In genomic region chr19:53865918-53866696, GRCh38 we compare ENCODE assay signal across 8 cellular contexts. TPM values are rescaled to one million over a fixed set of nuclear protein-coding genes. Genes with fewer than 3 reads are reported as not detected.
DNase-seq lines count a peak whose midpoint lies in the region; ATAC-seq, FAIRE-seq and TF ChIP-seq lines count a peak whose summit lies in the region.

No MANE protein-coding gene starts in this region.

- H3K36me3 ChIP-seq in Loucy (ENCODE audit: insufficient read depth, low read length) (no peaks in the 10 kb centered on the region), H1 (ENCODE audit: control insufficient read depth in 2 of 4, insufficient read depth in 4 of 4, low read length in 3 of 4) (no peaks in the 10 kb centered on the region; a peak in 1 of 8 replicates), lung (ENCODE audit: control insufficient read depth in 2 of 2, insufficient read depth in 2 of 2, low read length in 2 of 2) (no peaks in the 10 kb centered on the region)

- peak; percentile 78 to 82 for TF ChIP-seq POLR2A in H1 (IDR thresholded peaks at IDR 0.05; ENCODE audit: control extremely low read depth in 1 of 2, low read depth in 2 of 2, low read length in 2 of 2)

- H2BK20ac ChIP-seq in H1 (ENCODE audit: low read length), result 0 out of 2 replicates have a peak overlapping the region, but pooled peaks have one; percentile 32

- H4K20me1 ChIP-seq in Loucy (ENCODE audit: insufficient read depth, low read length, poor library complexity, severe bottlenecking), result peaks cover 29% of the 10 kb centered on the region
- H4K20me1 ChIP-seq in H1 (replicated peaks in 1 of 2; ENCODE audit: control insufficient read depth in 1 of 2, insufficient read depth in 2 of 2, low read length in 2 of 2), result peaks cover under 1 to 4% of the 10 kb centered on the region in 2 experiments

- H3K4me1 Mint-ChIP-seq in activated CD8-positive, alpha-beta T cell treated with anti-CD3 and anti-CD28 coated beads for 36 hours (ENCODE audit: low read depth), result peaks cover 19% of the 10 kb centered on the region

- H2BK120ac ChIP-seq in H1 (replicated peaks; ENCODE audit: low read depth, low read length), result peak overlapping the region; percentile 80

- peaks cover 6% of the 10 kb centered on the region for H3K36me3 Mint-ChIP-seq in activated CD8-positive, alpha-beta T cell treated with anti-CD3 and anti-CD28 coated beads for 36 hours (ENCODE audit: low read depth)

- peak overlapping the region; percentile 92 for H3K4me3 Mint-ChIP-seq in activated CD8-positive, alpha-beta T cell treated with anti-CD3 and anti-CD28 coated beads for 36 hours

- H3K4me2 ChIP-seq in Loucy (ENCODE audit: low read depth, low read length, poor library complexity, severe bottlenecking) (peak overlapping the region; percentile 90), H1 (ENCODE audit: insufficient read depth in 1 of 2, low read depth in 2 of 2, low read length in 2 of 2) (peak overlapping the region; percentile 69 to 87)

- H3K4me1 ChIP-seq in Loucy (ENCODE audit: insufficient read depth, low read length, poor library complexity, severe bottlenecking) (peaks cover 34% of the 10 kb centered on the region), H1 (replicated peaks in 1 of 4; ENCODE audit: control insufficient read depth in 3 of 4, insufficient read depth in 4 of 4, low read length in 3 of 4) (peaks cover 0 to 13% (median 8%) of the 10 kb centered on the region in 4 experiments; a peak in 6 of 7 replicates), lung (ENCODE audit: control insufficient read depth in 2 of 2, insufficient read depth in 2 of 2, low read length in 2 of 2) (peaks cover 0 to 13% of the 10 kb centered on the region in 2 donors)

- peak overlapping the region; percentile 99 for H2BK12ac ChIP-seq in H1 (ENCODE audit: low read depth, low read length)

- H3F3A ChIP-seq in Loucy (ENCODE audit: low read depth), result no peaks in the 10 kb centered on the region

- peaks cover 3% of the 10 kb centered on the region; the same call in 1 of the 2 replicates for H3K79me1 ChIP-seq in H1 (ENCODE audit: low read depth, low read length)

- H3K79me2 ChIP-seq in Loucy (ENCODE audit: insufficient read depth, low read length) (peaks cover 36% of the 10 kb centered on the region), H1 (ENCODE audit: control insufficient read depth in 1 of 2, insufficient read depth in 2 of 2, low read length in 2 of 2) (peaks cover 0 to 11% of the 10 kb centered on the region in 2 experiments; a peak in 1 of 4 replicates)

- TF ChIP-seq RAD21 in H1 (IDR thresholded peaks at IDR 0.05 in 1 of 2, conservative IDR thresholded peaks at IDR 0.05 in 1 of 2; ENCODE audit: low read depth in 2 of 2, low read length in 2 of 2), result peak in 1 of 2 experiments; percentile 2; a peak in 1 of 4 replicates

- CTCF ChIA-PET in activated CD8-positive, alpha-beta T cell treated with anti-CD3 and anti-CD28 coated beads for 36 hours (lab: Charles Lee), result interaction anchor here (1.0 to 3.0 kb wide), 3 partner anchors 12 to 158 kb away, joined by 3 to 14 read pairs (median 9); partner anchors contain the start of gene PRKCG
- CTCF ChIA-PET in H1 (lab: Charles Lee; ENCODE audit: partially characterized antibody), result interaction anchor here (0.9 to 5.1 kb wide), 5 partner anchors 10 to 56 kb away, joined by 3 to 23 read pairs (median 7); no protein-coding TSS in a partner anchor

- FAIRE-seq in H1 (lab: Jason Lieb, UNC) (no peak), GM19239 (lab: Jason Lieb, UNC) (no peak)

- peak overlapping the region; percentile 86; the same call in 1 of the 2 replicates for H4K8ac ChIP-seq in H1 (ENCODE audit: extremely low read depth, insufficient read depth, low read length)

- H3K9ac ChIP-seq in Loucy (ENCODE audit: low read depth, low read length, poor library complexity, severe bottlenecking), result peak overlapping the region; percentile 66
- H3K9ac ChIP-seq in H1 (replicated peaks in 1 of 4; ENCODE audit: extremely low read depth in 1 of 4, low read depth in 3 of 4, low read length in 3 of 4), result peak overlapping the region; percentile 37 to 85 (median 71)

- intact Hi-C loops in activated CD8-positive, alpha-beta T cell treated with anti-CD3 and anti-CD28 coated beads for 36 hours (cut with micrococcal nuclease), result no loop called here

- peaks cover 16% of the 10 kb centered on the region; the same call in 1 of the 2 replicates for H3K23me2 ChIP-seq in H1 (ENCODE audit: low read depth, low read length)

- no peak overlapping the region for H3K4ac ChIP-seq in H1 (replicated peaks; ENCODE audit: insufficient read length, low read depth, low read length)

- peak overlapping the region; percentile 79; the same call in 1 of the 2 replicates for H2AK5ac ChIP-seq in H1 (ENCODE audit: low read depth, low read length)

- H3K23ac ChIP-seq in H1 (ENCODE audit: insufficient read length), result no peak overlapping the region

- peak; percentile 13 for ATAC-seq in activated CD8-positive, alpha-beta T cell treated with anti-CD3 and anti-CD28 coated beads for 36 hours
- ATAC-seq in lung (ENCODE audit: insufficient read depth, low FRiP score) (peak; percentile 5), GM18907 (IDR thresholded peaks at IDR 0.05; ENCODE audit: unreplicated experiment) (no peak)

- H3K9me3 Mint-ChIP-seq in activated CD8-positive, alpha-beta T cell treated with anti-CD3 and anti-CD28 coated beads for 36 hours, result no peaks in the 10 kb centered on the region

- peak overlapping the region; percentile 91 for H3K27ac Mint-ChIP-seq in activated CD8-positive, alpha-beta T cell treated with anti-CD3 and anti-CD28 coated beads for 36 hours

- peak overlapping the region; percentile 99 for H3K18ac ChIP-seq in H1 (ENCODE audit: extremely low read depth, low read length)

- H3K27ac ChIP-seq in H1 (ENCODE audit: low read depth, low read length) (peak overlapping the region; percentile 96), lung (ENCODE audit: low read depth in 1 of 2, low read length in 1 of 2) (peak overlapping the region; percentile 89 to 93)

- no peak for TF ChIP-seq EP300 in H1 (IDR thresholded peaks at IDR 0.05; ENCODE audit: borderline replicate concordance in 1 of 2, low read depth in 2 of 2, low read length in 2 of 2)

- peak overlapping the region; percentile 44 for H4K5ac ChIP-seq in H1 (ENCODE audit: insufficient read length, low read depth, low read length)

- H3K9me2 ChIP-seq in Loucy (replicated peaks; ENCODE audit: low read depth, low read length), result no peaks in the 10 kb centered on the region

- H2AFZ ChIP-seq in Loucy (ENCODE audit: low read length) (peak overlapping the region; percentile 81), H1 (ENCODE audit: low read length) (no peak overlapping the region; the same call in 1 of the 2 replicates)

- H4K91ac ChIP-seq in H1 (replicated peaks; ENCODE audit: insufficient read length, low read length), result peak overlapping the region; percentile 78

- WGBS in H1 (ENCODE audit: extremely low coverage in 1 of 2, insufficient coverage in 1 of 2, insufficient read length in 1 of 2, insufficient replicate concordance in 2 of 2, low coverage in 1 of 2, low lambda C conversion rate in 2 of 2, missing lambda C conversion rate in 1 of 2), 2 experiments, result 1% methylated on average over 22 of the region's 46 CpGs; no CpG with 5 or more reads in 1 of the 2 experiments
- 2% methylated on average over 43 to 46 of the region's 46 CpGs for WGBS in lung, 2 donors

- peak; percentile 93 for DNase-seq in Caki2 (ENCODE audit: low read depth)
- DNase-seq in activated CD8-positive, alpha-beta T cell treated with anti-CD3 and anti-CD28 coated beads for 36 hours, result peak; percentile 70
- DNase-seq in H1 (ENCODE audit: low read depth in 1 of 2, low spot score in 2 of 2), result peak in 1 of 2 experiments; percentile 83
- peak; percentile 70 for DNase-seq in lung (ENCODE audit: low spot score)
- peak; percentile 40 for DNase-seq in stimulated activated CD8-positive, alpha-beta memory T cell treated with anti-CD3 and anti-CD28 coated beads, Interleukin-12 subunit alpha, Interleukin-12 subunit beta, amount 100 ng/mL, for 4 hours (ENCODE audit: low read depth)
- no peak for DNase-seq in GM19239 (ENCODE audit: insufficient read length, low spot score)

- H3K4me3 ChIP-seq in Loucy (ENCODE audit: low read length, poor library complexity, severe bottlenecking) (peak overlapping the region; percentile 77), H1 (ENCODE audit: extremely low read depth in 1 of 4, insufficient read depth in 2 of 4, low read depth in 3 of 4, low read length in 4 of 4) (peak overlapping the region; percentile 49 to 76 (median 62)), lung (peak overlapping the region; percentile 28)

- H2BK15ac ChIP-seq in H1 (ENCODE audit: low read length), result 0 out of 2 replicates have a peak overlapping the region, but pooled peaks have one; percentile 10

- no peak overlapping the region for H3K14ac ChIP-seq in H1 (ENCODE audit: insufficient read length)

- H3K9me3 ChIP-seq in Loucy (ENCODE audit: insufficient read depth, low read depth, low read length), result no peaks in the 10 kb centered on the region
- no peaks in the 10 kb centered on the region for H3K9me3 ChIP-seq in H1 (ENCODE audit: insufficient read depth in 2 of 2, low read depth in 1 of 2, low read length in 1 of 2)
- no peaks in the 10 kb centered on the region for H3K9me3 ChIP-seq in lung (ENCODE audit: control insufficient read depth in 2 of 2, insufficient read depth in 1 of 2, low read length in 1 of 2)

- no peaks in the 10 kb centered on the region for H3K27me3 Mint-ChIP-seq in activated CD8-positive, alpha-beta T cell treated with anti-CD3 and anti-CD28 coated beads for 36 hours

- H3K27me3 ChIP-seq in Loucy (ENCODE audit: insufficient read depth, low read length, poor library complexity, severe bottlenecking), result peaks cover 3% of the 10 kb centered on the region
- H3K27me3 ChIP-seq in H1 (replicated peaks in 1 of 4; ENCODE audit: control insufficient read depth in 3 of 4, extremely low read depth in 1 of 4, insufficient read depth in 3 of 4, low read length in 3 of 4), result no peaks in the 10 kb centered on the region
- H3K27me3 ChIP-seq in lung (ENCODE audit: control insufficient read depth, insufficient read depth), result no peaks in the 10 kb centered on the region

- POLR2A ChIA-PET in activated CD8-positive, alpha-beta T cell treated with anti-CD3 and anti-CD28 coated beads for 36 hours (lab: Charles Lee), result interaction anchor here (0.8 to 5.0 kb wide), 4 partner anchors 10 to 20 kb away, joined by 3 to 18 read pairs (median 6); no protein-coding TSS in a partner anchor
- POLR2A ChIA-PET in H1 (lab: Charles Lee; ENCODE audit: partially characterized antibody), result interaction anchor here (0.6 to 7.1 kb wide), 24 partner anchors 12 to 249 kb away, joined by 3 to 137 read pairs (median 4); partner anchors contain the start of genes CACNG8, PRKCG, PRPF31 and TFPT

- peak overlapping the region; percentile 99 for H2BK5ac ChIP-seq in H1 (ENCODE audit: low read depth, low read length)

- H3K56ac ChIP-seq in H1 (replicated peaks; ENCODE audit: insufficient read length, low read depth, low read length), result peak overlapping the region; percentile 10

- no peak for TF ChIP-seq CTCF in Loucy (conservative IDR thresholded peaks at IDR 0.05; ENCODE audit: low read length)
- TF ChIP-seq CTCF in activated CD8-positive, alpha-beta T cell treated with anti-CD3 and anti-CD28 coated beads for 36 hours (IDR thresholded peaks at IDR 0.05), result no peak
- no peak for TF ChIP-seq CTCF in H1 (IDR thresholded peaks at IDR 0.05; ENCODE audit: control extremely low read depth in 1 of 3, insufficient read depth in 1 of 3, low read depth in 1 of 3, low read length in 3 of 3)
- no peak for TF ChIP-seq CTCF in lung (IDR thresholded peaks at IDR 0.05; ENCODE audit: control extremely low read depth, extremely low read depth)

- in situ Hi-C loops in Caki2 (cut with HindIII; ENCODE audit: low pct_unique_long_range_greater_than_20kb, low sequenced_read_pairs), result no loop called here

RNA-seq across cellular contexts. Expression of gene MYADM, which starts 1.6 kb away (rescaled TPM):
- 17.3 and 19.2 TPM in 2 replicates for total RNA-seq in Caki2 (2014; rRNA removed; shearing (Covaris generic); ENCODE audit: low replicate concordance)
- 10 to 100 TPM; 64.7 to 69.9 TPM for total RNA-seq in activated CD8-positive, alpha-beta T cell treated with anti-CD3 and anti-CD28 coated beads for 36 hours
- total RNA-seq in H1 (2021; fragmentation: NEBNext Ultra II Directional; extraction: Animal tissue kit (Norgen Biotek cat#: 25700)), result 70.1 and 70.5 TPM in 2 replicates
- polyA plus RNA-seq in H1 (2011; rRNA removed) (74.2 and 122 TPM in 2 replicates), lung (100 to 1,000 TPM in 1 of 2 donors, 10 to 100 TPM in 1; 48.5 to 106 TPM)
- 18.3 TPM for polyA plus RNA-seq in H1 (2011; cell fraction: cytosol; rRNA removed)
- polyA plus RNA-seq in H1 (2011; cell fraction: nucleus; rRNA removed), result 43.4 TPM
- 31.7 to 71.5 TPM (median 58.5 TPM) in 4 replicates for polyA plus RNA-seq in H1 (2012, experiment 1 of 2)
- 49.1 TPM for polyA plus RNA-seq in H1 (2012, experiment 2 of 2)
- 138 TPM for polyA plus RNA-seq in H1 (2013, experiment 1 of 2)
- 150 TPM for polyA plus RNA-seq in H1 (2013, experiment 2 of 2)
- 13.8 and 14.5 TPM in 2 replicates for polyA minus RNA-seq in H1 (2011; rRNA and poly(A)+ RNA removed)
- 26.3 TPM for polyA minus RNA-seq in H1 (2011; cell fraction: cytosol; rRNA and poly(A)+ RNA removed)
- 21.6 TPM for polyA minus RNA-seq in H1 (2011; cell fraction: nucleus; rRNA and poly(A)+ RNA removed)
- total RNA-seq in lung, result 100 to 1,000 TPM in 1 of 2 donors, 10 to 100 TPM in 1; 52.5 to 245 TPM

RNA-seq across cellular contexts. Expression of gene PRKCG, which starts 15.9 kb away (rescaled TPM):
- total RNA-seq in Caki2 (2014; rRNA removed; shearing (Covaris generic); ENCODE audit: low replicate concordance), result 0.10 TPM in 1 of 2 replicates, not detected in the other
- total RNA-seq in activated CD8-positive, alpha-beta T cell treated with anti-CD3 and anti-CD28 coated beads for 36 hours, result under 1 TPM in 1 of 2 experiments, not detected in 1; 0.11 TPM
- total RNA-seq in H1 (2021; fragmentation: NEBNext Ultra II Directional; extraction: Animal tissue kit (Norgen Biotek cat#: 25700)), result 10.6 and 12.4 TPM in 2 replicates
- polyA plus RNA-seq in H1 (2011; rRNA removed) (6.1 and 14.0 TPM in 2 replicates), lung (under 1 TPM in 1 of 2 donors, not detected in 1; 0.02 TPM)
- 8.1 TPM for polyA plus RNA-seq in H1 (2011; cell fraction: cytosol; rRNA removed)
- 50.1 TPM for polyA plus RNA-seq in H1 (2011; cell fraction: nucleus; rRNA removed)
- 8.6 to 16.1 TPM (median 13.9 TPM) in 4 replicates for polyA plus RNA-seq in H1 (2012, experiment 1 of 2)
- 7.2 TPM for polyA plus RNA-seq in H1 (2012, experiment 2 of 2)
- polyA plus RNA-seq in H1 (2013, experiment 1 of 2), result 11.2 TPM
- 8.9 TPM for polyA plus RNA-seq in H1 (2013, experiment 2 of 2)
- polyA minus RNA-seq in H1 (2011; rRNA and poly(A)+ RNA removed), result 5.0 and 6.9 TPM in 2 replicates
- polyA minus RNA-seq in H1 (2011; cell fraction: cytosol; rRNA and poly(A)+ RNA removed), result 8.4 TPM
- polyA minus RNA-seq in H1 (2011; cell fraction: nucleus; rRNA and poly(A)+ RNA removed), result 17.3 TPM
- under 1 TPM; 0.18 to 0.63 TPM for total RNA-seq in lung

RNA-seq across cellular contexts. Expression of gene NLRP12, which starts 42.0 kb away (rescaled TPM):
- total RNA-seq in Caki2 (2014; rRNA removed; shearing (Covaris generic); ENCODE audit: low replicate concordance), result not detected in 2 replicates
- under 1 TPM in 1 of 2 experiments, not detected in 1; 0.07 TPM for total RNA-seq in activated CD8-positive, alpha-beta T cell treated with anti-CD3 and anti-CD28 coated beads for 36 hours
- total RNA-seq in H1 (2021; fragmentation: NEBNext Ultra II Directional; extraction: Animal tissue kit (Norgen Biotek cat#: 25700)), result 1.8 and 1.9 TPM in 2 replicates
- 1.0 and 2.5 TPM in 2 replicates for polyA plus RNA-seq in H1 (2011; rRNA removed)
- 2.1 TPM for polyA plus RNA-seq in H1 (2011; cell fraction: cytosol; rRNA removed)
- 2.9 TPM for polyA plus RNA-seq in H1 (2011; cell fraction: nucleus; rRNA removed)
- 0.69 to 1.5 TPM (median 1.1 TPM) in 4 replicates for polyA plus RNA-seq in H1 (2012, experiment 1 of 2)
- polyA plus RNA-seq in H1 (2012, experiment 2 of 2), result 0.89 TPM
- polyA plus RNA-seq in H1 (2013, experiment 1 of 2), result 1.8 TPM
- polyA plus RNA-seq in H1 (2013, experiment 2 of 2), result 1.7 TPM
- 2.8 and 5.0 TPM in 2 replicates for polyA minus RNA-seq in H1 (2011; rRNA and poly(A)+ RNA removed)
- 2.3 TPM for polyA minus RNA-seq in H1 (2011; cell fraction: cytosol; rRNA and poly(A)+ RNA removed)
- 3.6 TPM for polyA minus RNA-seq in H1 (2011; cell fraction: nucleus; rRNA and poly(A)+ RNA removed)
- total RNA-seq in lung, result 1 to 10 TPM; 1.8 to 9.8 TPM
- polyA plus RNA-seq in lung, result 10 to 100 TPM in 1 of 2 donors, 1 to 10 TPM in 1; 1.1 to 11.5 TPM

RNA-seq across cellular contexts. Expression of gene CACNG7, which starts 43.0 kb away (rescaled TPM):
- total RNA-seq in Caki2 (2014; rRNA removed; shearing (Covaris generic); ENCODE audit: low replicate concordance), result not detected in 2 replicates
- total RNA-seq in activated CD8-positive, alpha-beta T cell treated with anti-CD3 and anti-CD28 coated beads for 36 hours, result not detected
- total RNA-seq in H1 (2021; fragmentation: NEBNext Ultra II Directional; extraction: Animal tissue kit (Norgen Biotek cat#: 25700)), result 28.9 and 29.9 TPM in 2 replicates
- polyA plus RNA-seq in H1 (2011; rRNA removed) (69.8 and 127 TPM in 2 replicates), lung (not detected)
- polyA plus RNA-seq in H1 (2011; cell fraction: cytosol; rRNA removed), result 64.4 TPM
- polyA plus RNA-seq in H1 (2011; cell fraction: nucleus; rRNA removed), result 75.4 TPM
- polyA plus RNA-seq in H1 (2012, experiment 1 of 2), result 33.4 to 44.9 TPM (median 40.2 TPM) in 4 replicates
- polyA plus RNA-seq in H1 (2012, experiment 2 of 2), result 33.0 TPM
- polyA plus RNA-seq in H1 (2013, experiment 1 of 2), result 43.8 TPM
- polyA plus RNA-seq in H1 (2013, experiment 2 of 2), result 49.1 TPM
- polyA minus RNA-seq in H1 (2011; rRNA and poly(A)+ RNA removed), result 16.4 and 25.3 TPM in 2 replicates
- 32.9 TPM for polyA minus RNA-seq in H1 (2011; cell fraction: cytosol; rRNA and poly(A)+ RNA removed)
- polyA minus RNA-seq in H1 (2011; cell fraction: nucleus; rRNA and poly(A)+ RNA removed), result 19.4 TPM
- not detected for total RNA-seq in lung
